In the genomic region with DNA sequence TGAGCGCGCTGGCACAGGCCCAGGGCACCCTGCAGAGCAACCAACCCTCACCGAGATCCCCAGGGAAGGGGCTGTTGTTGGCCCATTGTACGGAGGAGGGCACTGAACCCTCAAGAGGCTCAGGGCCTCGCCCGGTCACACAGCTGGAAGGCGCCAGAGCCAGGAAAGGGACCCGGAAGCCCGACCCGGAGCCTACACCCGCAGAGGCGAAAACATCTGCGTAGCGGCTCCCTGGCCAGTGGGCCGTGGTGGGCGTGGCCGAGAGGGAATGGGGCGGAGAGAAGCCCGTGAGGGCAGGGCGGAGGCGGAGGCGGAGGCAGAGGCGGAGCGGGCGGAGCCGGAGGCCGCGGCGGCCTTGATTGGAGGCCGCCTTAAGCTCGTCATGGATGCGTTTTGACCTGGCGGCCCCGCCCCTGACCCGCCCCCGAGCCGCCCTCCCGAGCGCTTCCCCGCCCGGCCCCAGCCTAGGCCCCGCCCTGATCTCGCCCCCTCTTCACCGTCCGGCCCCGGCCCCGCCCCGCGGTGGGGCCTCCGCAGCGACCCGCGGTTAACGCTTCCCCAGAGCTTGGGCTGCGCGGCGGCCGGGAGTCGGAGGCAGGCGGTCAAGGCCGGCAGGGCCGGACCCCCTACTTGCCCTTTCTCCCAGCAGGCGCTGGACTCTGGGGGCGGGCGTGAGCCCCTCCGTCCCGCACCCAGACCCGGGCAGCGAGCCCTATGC, we compare ENCODE assay signal across 1 cellular context.
TF ChIP-seq lines count a peak whose summit lies in the region.

No MANE protein-coding gene starts in this region.

TF ChIP-seq in K562, 482 proteins besides CTCF, POLR2A, EP300 and RAD21 (continued from another document and continues in another):
- TF ChIP-seq, protein P1, sequence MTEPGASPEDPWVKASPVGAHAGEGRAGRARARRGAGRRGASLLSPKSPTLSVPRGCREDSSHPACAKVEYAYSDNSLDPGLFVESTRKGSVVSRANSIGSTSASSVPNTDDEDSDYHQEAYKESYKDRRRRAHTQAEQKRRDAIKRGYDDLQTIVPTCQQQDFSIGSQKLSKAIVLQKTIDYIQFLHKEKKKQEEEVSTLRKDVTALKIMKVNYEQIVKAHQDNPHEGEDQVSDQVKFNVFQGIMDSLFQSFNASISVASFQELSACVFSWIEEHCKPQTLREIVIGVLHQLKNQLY (CRISPR knock-in tag; conservative IDR thresholded peaks at IDR 0.05): no peak
- TF ChIP-seq GTF2F1 (IDR thresholded peaks at IDR 0.05; ENCODE audit: low read depth, low read length): no peak
- TF ChIP-seq, protein P2, sequence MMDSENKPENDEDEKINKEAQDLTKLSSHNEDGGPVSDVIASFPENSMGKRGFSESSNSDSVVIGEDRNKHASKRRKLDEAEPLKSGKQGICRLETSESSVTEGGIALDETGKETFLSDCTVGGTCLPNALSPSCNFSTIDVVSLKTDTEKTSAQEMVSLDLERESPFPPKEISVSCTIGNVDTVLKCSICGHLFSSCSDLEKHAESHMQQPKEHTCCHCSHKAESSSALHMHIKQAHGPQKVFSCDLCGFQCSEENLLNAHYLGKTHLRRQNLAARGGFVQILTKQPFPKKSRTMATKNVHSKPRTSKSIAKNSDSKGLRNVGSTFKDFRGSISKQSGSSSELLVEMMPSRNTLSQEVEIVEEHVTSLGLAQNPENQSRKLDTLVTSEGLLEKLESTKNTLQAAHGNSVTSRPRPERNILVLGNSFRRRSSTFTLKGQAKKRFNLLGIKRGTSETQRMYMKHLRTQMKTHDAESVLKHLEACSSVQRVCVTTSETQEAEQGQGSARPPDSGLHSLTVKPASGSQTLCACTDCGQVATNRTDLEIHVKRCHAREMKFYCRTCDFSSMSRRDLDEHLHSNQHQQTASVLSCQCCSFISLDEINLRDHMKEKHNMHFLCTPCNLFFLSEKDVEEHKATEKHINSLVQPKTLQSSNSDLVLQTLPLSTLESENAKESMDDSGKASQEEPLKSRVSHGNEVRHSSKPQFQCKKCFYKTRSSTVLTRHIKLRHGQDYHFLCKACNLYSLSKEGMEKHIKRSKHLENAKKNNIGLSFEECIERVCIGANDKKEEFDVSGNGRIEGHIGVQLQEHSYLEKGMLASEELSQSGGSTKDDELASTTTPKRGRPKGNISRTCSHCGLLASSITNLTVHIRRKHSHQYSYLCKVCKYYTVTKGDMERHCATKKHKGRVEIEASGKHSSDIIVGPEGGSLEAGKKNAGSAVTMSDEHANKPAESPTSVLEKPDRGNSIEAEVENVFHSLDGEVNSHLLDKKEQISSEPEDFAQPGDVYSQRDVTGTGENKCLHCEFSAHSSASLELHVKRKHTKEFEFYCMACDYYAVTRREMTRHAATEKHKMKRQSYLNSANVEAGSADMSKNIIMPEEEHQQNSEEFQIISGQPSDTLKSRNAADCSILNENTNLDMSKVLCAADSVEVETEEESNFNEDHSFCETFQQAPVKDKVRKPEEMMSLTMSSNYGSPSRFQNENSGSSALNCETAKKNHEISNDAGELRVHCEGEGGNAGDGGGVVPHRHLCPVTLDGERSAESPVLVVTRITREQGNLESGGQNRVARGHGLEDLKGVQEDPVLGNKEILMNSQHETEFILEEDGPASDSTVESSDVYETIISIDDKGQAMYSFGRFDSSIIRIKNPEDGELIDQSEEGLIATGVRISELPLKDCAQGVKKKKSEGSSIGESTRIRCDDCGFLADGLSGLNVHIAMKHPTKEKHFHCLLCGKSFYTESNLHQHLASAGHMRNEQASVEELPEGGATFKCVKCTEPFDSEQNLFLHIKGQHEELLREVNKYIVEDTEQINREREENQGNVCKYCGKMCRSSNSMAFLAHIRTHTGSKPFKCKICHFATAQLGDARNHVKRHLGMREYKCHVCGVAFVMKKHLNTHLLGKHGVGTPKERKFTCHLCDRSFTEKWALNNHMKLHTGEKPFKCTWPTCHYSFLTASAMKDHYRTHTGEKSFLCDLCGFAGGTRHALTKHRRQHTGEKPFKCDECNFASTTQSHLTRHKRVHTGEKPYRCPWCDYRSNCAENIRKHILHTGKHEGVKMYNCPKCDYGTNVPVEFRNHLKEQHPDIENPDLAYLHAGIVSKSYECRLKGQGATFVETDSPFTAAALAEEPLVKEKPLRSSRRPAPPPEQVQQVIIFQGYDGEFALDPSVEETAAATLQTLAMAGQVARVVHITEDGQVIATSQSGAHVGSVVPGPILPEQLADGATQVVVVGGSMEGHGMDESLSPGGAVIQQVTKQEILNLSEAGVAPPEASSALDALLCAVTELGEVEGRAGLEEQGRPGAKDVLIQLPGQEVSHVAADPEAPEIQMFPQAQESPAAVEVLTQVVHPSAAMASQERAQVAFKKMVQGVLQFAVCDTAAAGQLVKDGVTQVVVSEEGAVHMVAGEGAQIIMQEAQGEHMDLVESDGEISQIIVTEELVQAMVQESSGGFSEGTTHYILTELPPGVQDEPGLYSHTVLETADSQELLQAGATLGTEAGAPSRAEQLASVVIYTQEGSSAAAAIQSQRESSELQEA (IDR thresholded peaks at IDR 0.05; ENCODE audit: low read depth): no peak
- TF ChIP-seq, protein P3, sequence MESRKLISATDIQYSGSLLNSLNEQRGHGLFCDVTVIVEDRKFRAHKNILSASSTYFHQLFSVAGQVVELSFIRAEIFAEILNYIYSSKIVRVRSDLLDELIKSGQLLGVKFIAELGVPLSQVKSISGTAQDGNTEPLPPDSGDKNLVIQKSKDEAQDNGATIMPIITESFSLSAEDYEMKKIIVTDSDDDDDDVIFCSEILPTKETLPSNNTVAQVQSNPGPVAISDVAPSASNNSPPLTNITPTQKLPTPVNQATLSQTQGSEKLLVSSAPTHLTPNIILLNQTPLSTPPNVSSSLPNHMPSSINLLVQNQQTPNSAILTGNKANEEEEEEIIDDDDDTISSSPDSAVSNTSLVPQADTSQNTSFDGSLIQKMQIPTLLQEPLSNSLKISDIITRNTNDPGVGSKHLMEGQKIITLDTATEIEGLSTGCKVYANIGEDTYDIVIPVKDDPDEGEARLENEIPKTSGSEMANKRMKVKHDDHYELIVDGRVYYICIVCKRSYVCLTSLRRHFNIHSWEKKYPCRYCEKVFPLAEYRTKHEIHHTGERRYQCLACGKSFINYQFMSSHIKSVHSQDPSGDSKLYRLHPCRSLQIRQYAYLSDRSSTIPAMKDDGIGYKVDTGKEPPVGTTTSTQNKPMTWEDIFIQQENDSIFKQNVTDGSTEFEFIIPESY (CRISPR knock-in tag; IDR thresholded peaks at IDR 0.05): no peak
- TF ChIP-seq PML (IDR thresholded peaks at IDR 0.05; ENCODE audit: low read length): peak; percentile 69; the same call in 1 of the 2 replicates
- TF ChIP-seq TBP (optimal IDR thresholded peaks at IDR 0.05; ENCODE audit: low read depth, low read length): peak; percentile 45
- TF ChIP-seq BMI1 (IDR thresholded peaks at IDR 0.05; ENCODE audit: low read length): no peak
- no peak for TF ChIP-seq BRCA1 (IDR thresholded peaks at IDR 0.05)
- TF ChIP-seq BRCA1 (CRISPR knock-in tag; IDR thresholded peaks at IDR 0.05): no peak
- TF ChIP-seq ARHGAP35 (IDR thresholded peaks at IDR 0.05; ENCODE audit: partially characterized antibody): no peak
- TF ChIP-seq, protein P4, sequence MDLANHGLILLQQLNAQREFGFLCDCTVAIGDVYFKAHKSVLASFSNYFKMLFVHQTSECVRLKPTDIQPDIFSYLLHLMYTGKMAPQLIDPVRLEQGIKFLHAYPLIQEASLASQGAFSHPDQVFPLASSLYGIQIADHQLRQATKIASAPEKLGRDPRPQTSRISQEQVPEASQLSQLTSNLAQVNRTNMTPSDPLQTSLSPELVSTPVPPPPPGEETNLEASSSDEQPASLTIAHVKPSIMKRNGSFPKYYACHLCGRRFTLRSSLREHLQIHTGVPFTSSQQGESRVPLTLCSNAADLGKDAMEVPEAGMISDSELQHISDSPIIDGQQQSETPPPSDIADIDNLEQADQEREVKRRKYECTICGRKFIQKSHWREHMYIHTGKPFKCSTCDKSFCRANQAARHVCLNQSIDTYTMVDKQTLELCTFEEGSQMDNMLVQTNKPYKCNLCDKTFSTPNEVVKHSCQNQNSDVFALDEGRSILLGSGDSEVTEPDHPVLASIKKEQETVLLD (IDR thresholded peaks at IDR 0.05): no peak
- TF ChIP-seq FIP1L1 (IDR thresholded peaks at IDR 0.05; ENCODE audit: low read depth, low read length, poor library complexity, severe bottlenecking): no peak
- TF ChIP-seq, protein P5, sequence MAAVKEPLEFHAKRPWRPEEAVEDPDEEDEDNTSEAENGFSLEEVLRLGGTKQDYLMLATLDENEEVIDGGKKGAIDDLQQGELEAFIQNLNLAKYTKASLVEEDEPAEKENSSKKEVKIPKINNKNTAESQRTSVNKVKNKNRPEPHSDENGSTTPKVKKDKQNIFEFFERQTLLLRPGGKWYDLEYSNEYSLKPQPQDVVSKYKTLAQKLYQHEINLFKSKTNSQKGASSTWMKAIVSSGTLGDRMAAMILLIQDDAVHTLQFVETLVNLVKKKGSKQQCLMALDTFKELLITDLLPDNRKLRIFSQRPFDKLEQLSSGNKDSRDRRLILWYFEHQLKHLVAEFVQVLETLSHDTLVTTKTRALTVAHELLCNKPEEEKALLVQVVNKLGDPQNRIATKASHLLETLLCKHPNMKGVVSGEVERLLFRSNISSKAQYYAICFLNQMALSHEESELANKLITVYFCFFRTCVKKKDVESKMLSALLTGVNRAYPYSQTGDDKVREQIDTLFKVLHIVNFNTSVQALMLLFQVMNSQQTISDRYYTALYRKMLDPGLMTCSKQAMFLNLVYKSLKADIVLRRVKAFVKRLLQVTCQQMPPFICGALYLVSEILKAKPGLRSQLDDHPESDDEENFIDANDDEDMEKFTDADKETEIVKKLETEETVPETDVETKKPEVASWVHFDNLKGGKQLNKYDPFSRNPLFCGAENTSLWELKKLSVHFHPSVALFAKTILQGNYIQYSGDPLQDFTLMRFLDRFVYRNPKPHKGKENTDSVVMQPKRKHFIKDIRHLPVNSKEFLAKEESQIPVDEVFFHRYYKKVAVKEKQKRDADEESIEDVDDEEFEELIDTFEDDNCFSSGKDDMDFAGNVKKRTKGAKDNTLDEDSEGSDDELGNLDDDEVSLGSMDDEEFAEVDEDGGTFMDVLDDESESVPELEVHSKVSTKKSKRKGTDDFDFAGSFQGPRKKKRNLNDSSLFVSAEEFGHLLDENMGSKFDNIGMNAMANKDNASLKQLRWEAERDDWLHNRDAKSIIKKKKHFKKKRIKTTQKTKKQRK (IDR thresholded peaks at IDR 0.05; ENCODE audit: borderline replicate concordance, low read depth, low read length): no peak
- TF ChIP-seq HDAC2 (IDR thresholded peaks at IDR 0.05): 0 out of 2 replicates have a peak, but pooled peaks have one; percentile 25
- TF ChIP-seq SREBF1 (IDR thresholded peaks at IDR 0.05; ENCODE audit: borderline replicate concordance, low read depth, low read length): no peak
- TF ChIP-seq, protein P6, sequence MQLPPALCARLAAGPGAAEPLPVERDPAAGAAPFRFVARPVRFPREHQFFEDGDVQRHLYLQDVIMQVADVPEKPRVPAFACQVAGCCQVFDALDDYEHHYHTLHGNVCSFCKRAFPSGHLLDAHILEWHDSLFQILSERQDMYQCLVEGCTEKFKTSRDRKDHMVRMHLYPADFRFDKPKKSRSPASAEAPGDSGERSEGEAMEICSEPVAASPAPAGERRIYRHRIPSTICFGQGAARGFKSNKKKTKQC (CRISPR knock-in tag; IDR thresholded peaks at IDR 0.05): no peak
- TF ChIP-seq SPI1 (IDR thresholded peaks at IDR 0.05; ENCODE audit: borderline replicate concordance, low read depth, low read length): no peak
- TF ChIP-seq, protein P7, sequence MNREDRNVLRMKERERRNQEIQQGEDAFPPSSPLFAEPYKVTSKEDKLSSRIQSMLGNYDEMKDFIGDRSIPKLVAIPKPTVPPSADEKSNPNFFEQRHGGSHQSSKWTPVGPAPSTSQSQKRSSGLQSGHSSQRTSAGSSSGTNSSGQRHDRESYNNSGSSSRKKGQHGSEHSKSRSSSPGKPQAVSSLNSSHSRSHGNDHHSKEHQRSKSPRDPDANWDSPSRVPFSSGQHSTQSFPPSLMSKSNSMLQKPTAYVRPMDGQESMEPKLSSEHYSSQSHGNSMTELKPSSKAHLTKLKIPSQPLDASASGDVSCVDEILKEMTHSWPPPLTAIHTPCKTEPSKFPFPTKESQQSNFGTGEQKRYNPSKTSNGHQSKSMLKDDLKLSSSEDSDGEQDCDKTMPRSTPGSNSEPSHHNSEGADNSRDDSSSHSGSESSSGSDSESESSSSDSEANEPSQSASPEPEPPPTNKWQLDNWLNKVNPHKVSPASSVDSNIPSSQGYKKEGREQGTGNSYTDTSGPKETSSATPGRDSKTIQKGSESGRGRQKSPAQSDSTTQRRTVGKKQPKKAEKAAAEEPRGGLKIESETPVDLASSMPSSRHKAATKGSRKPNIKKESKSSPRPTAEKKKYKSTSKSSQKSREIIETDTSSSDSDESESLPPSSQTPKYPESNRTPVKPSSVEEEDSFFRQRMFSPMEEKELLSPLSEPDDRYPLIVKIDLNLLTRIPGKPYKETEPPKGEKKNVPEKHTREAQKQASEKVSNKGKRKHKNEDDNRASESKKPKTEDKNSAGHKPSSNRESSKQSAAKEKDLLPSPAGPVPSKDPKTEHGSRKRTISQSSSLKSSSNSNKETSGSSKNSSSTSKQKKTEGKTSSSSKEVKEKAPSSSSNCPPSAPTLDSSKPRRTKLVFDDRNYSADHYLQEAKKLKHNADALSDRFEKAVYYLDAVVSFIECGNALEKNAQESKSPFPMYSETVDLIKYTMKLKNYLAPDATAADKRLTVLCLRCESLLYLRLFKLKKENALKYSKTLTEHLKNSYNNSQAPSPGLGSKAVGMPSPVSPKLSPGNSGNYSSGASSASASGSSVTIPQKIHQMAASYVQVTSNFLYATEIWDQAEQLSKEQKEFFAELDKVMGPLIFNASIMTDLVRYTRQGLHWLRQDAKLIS (CRISPR knock-in tag; IDR thresholded peaks at IDR 0.05): no peak
- TF ChIP-seq, protein P8, sequence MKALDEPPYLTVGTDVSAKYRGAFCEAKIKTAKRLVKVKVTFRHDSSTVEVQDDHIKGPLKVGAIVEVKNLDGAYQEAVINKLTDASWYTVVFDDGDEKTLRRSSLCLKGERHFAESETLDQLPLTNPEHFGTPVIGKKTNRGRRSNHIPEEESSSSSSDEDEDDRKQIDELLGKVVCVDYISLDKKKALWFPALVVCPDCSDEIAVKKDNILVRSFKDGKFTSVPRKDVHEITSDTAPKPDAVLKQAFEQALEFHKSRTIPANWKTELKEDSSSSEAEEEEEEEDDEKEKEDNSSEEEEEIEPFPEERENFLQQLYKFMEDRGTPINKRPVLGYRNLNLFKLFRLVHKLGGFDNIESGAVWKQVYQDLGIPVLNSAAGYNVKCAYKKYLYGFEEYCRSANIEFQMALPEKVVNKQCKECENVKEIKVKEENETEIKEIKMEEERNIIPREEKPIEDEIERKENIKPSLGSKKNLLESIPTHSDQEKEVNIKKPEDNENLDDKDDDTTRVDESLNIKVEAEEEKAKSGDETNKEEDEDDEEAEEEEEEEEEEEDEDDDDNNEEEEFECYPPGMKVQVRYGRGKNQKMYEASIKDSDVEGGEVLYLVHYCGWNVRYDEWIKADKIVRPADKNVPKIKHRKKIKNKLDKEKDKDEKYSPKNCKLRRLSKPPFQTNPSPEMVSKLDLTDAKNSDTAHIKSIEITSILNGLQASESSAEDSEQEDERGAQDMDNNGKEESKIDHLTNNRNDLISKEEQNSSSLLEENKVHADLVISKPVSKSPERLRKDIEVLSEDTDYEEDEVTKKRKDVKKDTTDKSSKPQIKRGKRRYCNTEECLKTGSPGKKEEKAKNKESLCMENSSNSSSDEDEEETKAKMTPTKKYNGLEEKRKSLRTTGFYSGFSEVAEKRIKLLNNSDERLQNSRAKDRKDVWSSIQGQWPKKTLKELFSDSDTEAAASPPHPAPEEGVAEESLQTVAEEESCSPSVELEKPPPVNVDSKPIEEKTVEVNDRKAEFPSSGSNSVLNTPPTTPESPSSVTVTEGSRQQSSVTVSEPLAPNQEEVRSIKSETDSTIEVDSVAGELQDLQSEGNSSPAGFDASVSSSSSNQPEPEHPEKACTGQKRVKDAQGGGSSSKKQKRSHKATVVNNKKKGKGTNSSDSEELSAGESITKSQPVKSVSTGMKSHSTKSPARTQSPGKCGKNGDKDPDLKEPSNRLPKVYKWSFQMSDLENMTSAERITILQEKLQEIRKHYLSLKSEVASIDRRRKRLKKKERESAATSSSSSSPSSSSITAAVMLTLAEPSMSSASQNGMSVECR (CRISPR knock-in tag; IDR thresholded peaks at IDR 0.05): peak; percentile 74
